ENCODE assay signal across 19 cellular contexts in genomic region chr1:14238472-14239059, GRCh38.
DNase-seq lines count a peak whose midpoint lies in the region; ATAC-seq and TF ChIP-seq lines count a peak whose summit lies in the region.
"Had no signal": no experiment of that assay in that cellular context is flagged by ENCODE, and none has a peak within 500 bp of the region (broad histone marks: within the 10 kb centered on the region; RNA-seq: fewer than 3 reads in every experiment).

No MANE protein-coding gene starts in this region.

- TF ChIP-seq CTCF in esophagus muscularis mucosa (IDR thresholded peaks at IDR 0.05) (no peak), lower lobe of right lung (IDR thresholded peaks at IDR 0.05) (no peak), suprapubic skin (IDR thresholded peaks at IDR 0.05) (no peak)

- H3K27ac ChIP-seq in esophagus muscularis mucosa (replicated peaks in 1 of 4) (peak overlapping the region in 3 of 4 donors; percentile 3 to 51 (median 30)), lower lobe of right lung (peak overlapping the region; percentile 28), suprapubic skin (no peak overlapping the region)
- H3K27ac ChIP-seq: prostate gland, SJSA1, vagina had no signal

- ATAC-seq in lower lobe of right lung, result peak; percentile 86 to 93
- no peak for ATAC-seq in GM19397 (IDR thresholded peaks at IDR 0.05; ENCODE audit: unreplicated experiment)
- ATAC-seq in HG03135 (IDR thresholded peaks at IDR 0.05; ENCODE audit: unreplicated experiment), result no peak
- ATAC-seq: CD8-positive, alpha-beta T cell; stimulated activated memory B cell treated with anti-CD40 and anti-IgM and Interleukin-4, amounts not matched to agents 10 μg/mL and 1 μg/mL and 100 μg/mL, for 72 hours had no signal

- intact Hi-C loops in esophagus muscularis mucosa (cut with DNase I) (loop anchor here (10.0 kb wide), 1 partner anchor 134 kb away; no protein-coding TSS in a partner anchor), lower lobe of right lung (cut with DNase I) (no loop called here)

- H3K4me1 ChIP-seq in esophagus muscularis mucosa (no peaks in the 10 kb centered on the region), lower lobe of right lung (peaks cover 9% of the 10 kb centered on the region), suprapubic skin (no peaks in the 10 kb centered on the region)
- H3K4me1 ChIP-seq: prostate gland, SJSA1, vagina had no signal

- DNase-seq in NCI-H2029 (lab: John Stamatoyannopoulos, UW) (peak; percentile 46), esophagus muscularis mucosa (ENCODE audit: extremely low spot score) (peak; percentile 95), lower lobe of right lung (peak; percentile 70), suprapubic skin (ENCODE audit: low spot score in 2 of 2) (peak; percentile 87 to 93), HuH-7.5 (ENCODE audit: low spot score) (no peak), LoVo (ENCODE audit: low spot score) (no peak)
- DNase-seq: activated B cell treated with CpG ODN at 0.5 μM for 24 hours; CD8-positive, alpha-beta T cell; central memory CD4-positive, alpha-beta T cell; effector CD8-positive, alpha-beta T cell; hypothalamus; naive B cell; NCI-H446 had no signal

- H3K36me3 ChIP-seq in esophagus muscularis mucosa (no peaks in the 10 kb centered on the region), lower lobe of right lung (no peaks in the 10 kb centered on the region), suprapubic skin (no peaks in the 10 kb centered on the region)
- H3K36me3 ChIP-seq: prostate gland, SJSA1, vagina had no signal

- H3K27me3 ChIP-seq in esophagus muscularis mucosa (no peaks in the 10 kb centered on the region), lower lobe of right lung (ENCODE audit: low read depth) (no peaks in the 10 kb centered on the region), suprapubic skin (no peaks in the 10 kb centered on the region)
- H3K27me3 ChIP-seq: SJSA1, vagina had no signal

- TF ChIP-seq POLR2A in esophagus muscularis mucosa (IDR thresholded peaks at IDR 0.05; ENCODE audit: low read depth) (no peak), suprapubic skin (IDR thresholded peaks at IDR 0.05) (no peak)

- H3K4me3 ChIP-seq in esophagus muscularis mucosa (no peak overlapping the region), lower lobe of right lung (no peak overlapping the region), suprapubic skin (no peak overlapping the region)
- H3K4me3 ChIP-seq: prostate gland, SJSA1, vagina had no signal

- H3K9me3 ChIP-seq in esophagus muscularis mucosa (no peaks in the 10 kb centered on the region), lower lobe of right lung (no peaks in the 10 kb centered on the region), suprapubic skin (no peaks in the 10 kb centered on the region)
- H3K9me3 ChIP-seq: prostate gland, SJSA1, vagina had no signal

- 75% methylated on average over 3 of the region's 7 CpGs for WGBS in esophagus muscularis mucosa
- WGBS in suprapubic skin, result 74% methylated on average over 7 of the region's 7 CpGs

- no peak for TF ChIP-seq EP300 in esophagus muscularis mucosa (IDR thresholded peaks at IDR 0.05)
- no peak for TF ChIP-seq EP300 in suprapubic skin (IDR thresholded peaks at IDR 0.05)

Comparison
In these comparisons a context has a peak if more than half of its experiments do, and no peak if none do; other contexts are left out.
1. DNase-seq: peak in NCI-H2029 (single experiment), esophagus muscularis mucosa (single experiment), lower lobe of right lung (single experiment) and suprapubic skin (2 of 2); none in HuH-7.5 (single experiment) and LoVo (single experiment).
2. ATAC-seq: peak in lower lobe of right lung (2 of 2); none in GM19397 (single experiment) and HG03135 (single experiment).